In genomic region chr5:58891072-58891970, GRCh38 we compare ENCODE assay signal across 8 cellular contexts.
DNase-seq lines count a peak whose midpoint lies in the region; ATAC-seq and TF ChIP-seq lines count a peak whose summit lies in the region.

No MANE protein-coding gene starts in this region.

- no peak overlapping the region for H3K4me3 Mint-ChIP-seq in CD4-positive, alpha-beta T cell

- CTCF ChIA-PET in CD4-positive, alpha-beta T cell (lab: Charles Lee), result interaction anchor here (0.7 to 1.6 kb wide), 6 partner anchors 10 to 477 kb away, joined by 3 to 10 read pairs (median 4); no protein-coding TSS in a partner anchor

- no peaks in the 10 kb centered on the region for H3K36me3 ChIP-seq in kidney epithelial cell (ENCODE audit: control insufficient read depth, insufficient read depth, low read length)

- POLR2A ChIA-PET in CD4-positive, alpha-beta T cell (lab: Charles Lee), result no interaction called here

- peak; percentile 34 to 64 (median 52) for DNase-seq in CD4-positive, alpha-beta T cell
- DNase-seq in NCI-H2029 treated with DMSO at 0.1 percent for 48 hours (lab: John Stamatoyannopoulos, UW) (peak; percentile 53), cardiac fibroblast (ENCODE audit: low read depth in 2 of 2) (peak; percentile 84 to 99), kidney epithelial cell (ENCODE audit: low read depth) (peak; percentile 87)
- peak; percentile 5 to 19 (median 16) for DNase-seq in activated CD4-positive, CD25-positive, alpha-beta regulatory T cell (lab: John Stamatoyannopoulos, UW)
- peak; percentile 23 to 51 (median 38) for DNase-seq in stimulated activated CD4-positive, alpha-beta T cell treated with anti-CD3 and anti-CD28 coated beads, Interleukin-1b, Interleukin-23, amount 100 ng/mL, for 24 hours (ENCODE audit: low read depth in 4 of 4, low spot score in 1 of 4)

- H3K9me3 Mint-ChIP-seq in CD4-positive, alpha-beta T cell, result no peaks in the 10 kb centered on the region

- H3K27ac ChIP-seq in CD4-positive, alpha-beta T cell (ENCODE audit: low read depth, low read length), result no peak overlapping the region

- H3K36me3 Mint-ChIP-seq in CD4-positive, alpha-beta T cell (ENCODE audit: low read depth), result no peaks in the 10 kb centered on the region

- peak; percentile 81 for TF ChIP-seq CTCF in CD4-positive, alpha-beta T cell (IDR thresholded peaks at IDR 0.05)
- peak; percentile 66 for TF ChIP-seq CTCF in cardiac fibroblast (IDR thresholded peaks at IDR 0.05; ENCODE audit: low read depth, low read length)
- TF ChIP-seq CTCF in kidney epithelial cell (IDR thresholded peaks at IDR 0.05; ENCODE audit: insufficient read depth, low read length, poor library complexity, severe bottlenecking), result peak; percentile 72

- no peak overlapping the region for H3K27ac Mint-ChIP-seq in CD4-positive, alpha-beta T cell

- intact Hi-C loops in CD4-positive, alpha-beta T cell (cut with DNase I, micrococcal nuclease), result loop anchor here (1.0 to 2.0 kb wide), 2 partner anchors 115 to 283 kb away; no protein-coding TSS in a partner anchor

- no peaks in the 10 kb centered on the region for H3K27me3 Mint-ChIP-seq in CD4-positive, alpha-beta T cell

- H3K9me3 ChIP-seq in CD4-positive, alpha-beta T cell (ENCODE audit: control insufficient read depth, low read length), result no peaks in the 10 kb centered on the region

- ATAC-seq in CD4-positive, alpha-beta T cell (ENCODE audit: poor library complexity), result peak; percentile 59
- ATAC-seq in GM21619 (IDR thresholded peaks at IDR 0.05; ENCODE audit: unreplicated experiment) (peak; percentile 44), GM18870 (IDR thresholded peaks at IDR 0.05; ENCODE audit: unreplicated experiment) (no peak)

- H3K27me3 ChIP-seq in CD4-positive, alpha-beta T cell (ENCODE audit: control insufficient read depth, insufficient read depth, low read length), result no peaks in the 10 kb centered on the region
- H3K27me3 ChIP-seq in kidney epithelial cell (ENCODE audit: control insufficient read depth, insufficient read depth, low read length), result no peaks in the 10 kb centered on the region

- H3K4me1 Mint-ChIP-seq in CD4-positive, alpha-beta T cell (ENCODE audit: low read depth), result peaks cover 34% of the 10 kb centered on the region

- H3K4me3 ChIP-seq in cardiac fibroblast (replicated peaks in 1 of 2; ENCODE audit: low read depth in 2 of 2, low read length in 2 of 2) (peak overlapping the region; percentile 9 to 49), kidney epithelial cell (ENCODE audit: low read depth, low read length) (peak overlapping the region; percentile 6)

Comparison
In these comparisons a context has a peak if more than half of its experiments do, and no peak if none do; other contexts are left out.
1. DNase-seq: peak in every context shown above with its lines; median percentile 92 in cardiac fibroblast; 87 in kidney epithelial cell; 53 in NCI-H2029 treated with DMSO at 0.1 percent for 48 hours; 52 in CD4-positive, alpha-beta T cell; 38 in stimulated activated CD4-positive, alpha-beta T cell treated with anti-CD3 and anti-CD28 coated beads, Interleukin-1b, Interleukin-23, amount 100 ng/mL, for 24 hours; 16 in activated CD4-positive, CD25-positive, alpha-beta regulatory T cell.